36 cellular contexts compared by ENCODE assay signal in the genomic region with DNA sequence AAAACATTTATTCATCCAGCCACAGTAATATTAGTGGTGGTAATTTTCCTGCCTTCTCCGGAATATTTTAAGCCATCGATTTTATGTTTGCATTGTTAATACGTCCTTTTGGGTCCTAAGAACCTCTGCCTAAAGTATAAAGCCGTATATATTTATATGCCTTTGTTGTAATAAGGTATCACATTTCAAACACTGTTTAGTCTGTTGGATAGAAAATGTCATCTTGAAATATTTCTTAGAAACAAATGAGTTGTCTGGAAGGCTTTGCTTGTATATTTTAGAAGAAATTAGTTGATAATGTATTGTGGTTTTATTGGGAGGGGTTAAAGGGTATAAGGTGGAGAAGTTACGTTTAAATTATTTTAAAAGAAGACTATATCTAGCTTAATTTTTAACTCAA.
"Had no signal": no experiment of that assay in that cellular context is flagged by ENCODE, and none has a peak within 500 bp of the region (broad histone marks: within the 10 kb centered on the region; RNA-seq: fewer than 3 reads in every experiment).

No MANE protein-coding gene starts in this region.

- H3K9me3 ChIP-seq: MG63 had no signal

- H3K36me3 ChIP-seq: MG63 had no signal

- DNase-seq: Kasumi-1, MG63, MM.1S, MV-4-11, NCI-H1048, NCI-H1092, NCI-H1092 treated with DMSO at 0.1 percent for 48 hours, NCI-H1105, NCI-H1105 treated with DMSO at 0.1 percent for 48 hours, NCI-H1417, NCI-H1417 treated with DMSO at 0.1 percent for 48 hours, NCI-H1436, NCI-H1436 treated with DMSO at 0.1 percent for 48 hours, NCI-H146, NCI-H1694, NCI-H1694 treated with DMSO at 0.1 percent for 48 hours, NCI-H187, NCI-H187 treated with DMSO at 0.1 percent for 48 hours, NCI-H1930, NCI-H2029, NCI-H2029 treated with DMSO at 0.1 percent for 48 hours, NCI-H2081, NCI-H2081 treated with DMSO at 0.1 percent for 48 hours, NCI-H2107, NCI-H2171, NCI-H2171 treated with DMSO at 0.1 percent for 48 hours, NCI-H2227 treated with DMSO at 0.1 percent for 48 hours, NCI-H226, NCI-H345, NCI-H446, NCI-H446 treated with DMSO at 0.1 percent for 48 hours, NCI-H510A, NCI-H510A treated with DMSO at 0.1 percent for 48 hours, NCI-H524, NCI-H524 treated with DMSO at 0.1 percent for 48 hours, NCI-H526 had no signal

- H3K4me3 ChIP-seq: MG63 had no signal

- H3K27me3 ChIP-seq: MG63 had no signal
